In genomic region chr10:73413528-73414229, GRCh38 we compare ENCODE assay signal across 8 cellular contexts. TPM values are rescaled to one million over a fixed set of nuclear protein-coding genes. Genes with fewer than 3 reads are reported as not detected.
A peak's percentile ranks its signal among the peaks of the same experiment; 100 is the strongest.
DNase-seq lines count a peak whose midpoint lies in the region; ATAC-seq and TF ChIP-seq lines count a peak whose summit lies in the region.

TSS of gene ANXA7 (minus strand) at chr10:73414058. CDS start at chr10:73400856, 13,202 bp downstream.

- H3K9me2 ChIP-seq in PC-9 (ENCODE audit: insufficient read depth), result no peaks in the 10 kb centered on the region

- H3K27me3 Mint-ChIP-seq in IgD-negative memory B cell, result no peaks in the 10 kb centered on the region

- CTCF ChIA-PET in PC-9 (lab: Charles Lee), result no interaction called here

- peak within 1 kb of the TSS; percentile 81 to 92 (median 92) for H3K27ac Mint-ChIP-seq in IgD-negative memory B cell

- H3F3A ChIP-seq in PC-9 (ENCODE audit: insufficient read depth, low read depth), result peaks cover 34% of the 10 kb centered on the region; the same call in 1 of the 2 replicates

- peak within 1 kb of the TSS; percentile 92 to 98 (median 96) for H3K4me3 Mint-ChIP-seq in IgD-negative memory B cell

- peaks cover 43% of the 10 kb centered on the region for H3K4me1 ChIP-seq in PC-9 (replicated peaks; ENCODE audit: insufficient read depth)
- H3K4me1 ChIP-seq in mucosa of stomach (ENCODE audit: control insufficient read depth, insufficient read depth, low read length), result peaks cover 4% of the 10 kb centered on the region

- POLR2A ChIA-PET in PC-9 (lab: Charles Lee; ENCODE audit: unreplicated experiment), result interaction anchor here (0.7 to 1.0 kb wide), 3 partner anchors 10 to 167 kb away, joined by 3 to 5 read pairs (median 3); partner anchors contain the start of gene PPP3CB

- intact Hi-C loops in PC-9 (cut with micrococcal nuclease; ENCODE audit: unreplicated experiment), result loop anchor here (2.0 kb wide), 1 partner anchor 167 kb away; the partner anchor contains the start of gene DNAJC9

- H3K4me2 ChIP-seq in PC-9, result peak within 1 kb of the TSS; percentile 92

- H3K36me3 ChIP-seq in PC-9 (ENCODE audit: low read depth), result peaks cover 9% of the 10 kb centered on the region; the same call in 1 of the 2 replicates
- H3K36me3 ChIP-seq in mucosa of stomach (ENCODE audit: control insufficient read depth, insufficient read depth, low read length), result no peaks in the 10 kb centered on the region

- peak; percentile 78 for DNase-seq in DMS53 treated with DMSO at 0.1 percent for 48 hours (lab: John Stamatoyannopoulos, UW; ENCODE audit: unreplicated experiment)
- DNase-seq in PC-9, result peak; percentile 85 to 95
- peak; percentile 96 for DNase-seq in activated T-cell treated with anti-CD3 and anti-CD28 coated beads, Interleukin-2, amount 50 U/mL, for 1 hour
- DNase-seq in erythroblast (lab: John Stamatoyannopoulos, UW), result peak; percentile 89 to 94
- DNase-seq in stimulated activated CD8-positive, alpha-beta memory T cell treated with anti-CD3 and anti-CD28 coated beads, Interleukin-4, amount 100 ng/mL, for 48 hours, result peak; percentile 97

- peak; percentile 87 for ATAC-seq in GM21529 (IDR thresholded peaks at IDR 0.05; ENCODE audit: unreplicated experiment)

- TSS peak; percentile 65 for BruUV-seq in PC-9 (replicated peaks; lab: Mats Ljungman, UMichigan)

- peaks cover 3% of the 10 kb centered on the region for H3K36me3 Mint-ChIP-seq in IgD-negative memory B cell

- H3K27ac ChIP-seq in PC-9, result peak within 1 kb of the TSS; percentile 89

- H3K9me3 Mint-ChIP-seq in IgD-negative memory B cell, result no peaks in the 10 kb centered on the region

- H3K9ac ChIP-seq in mucosa of stomach (ENCODE audit: low read length), result peak within 1 kb of the TSS; percentile 90

- peaks cover 36 to 49% (median 40%) of the 10 kb centered on the region in 3 donors for H3K4me1 Mint-ChIP-seq in IgD-negative memory B cell

- H3K4me3 ChIP-seq in PC-9, result peak within 1 kb of the TSS; percentile 84
- peak within 1 kb of the TSS; percentile 87 for H3K4me3 ChIP-seq in mucosa of stomach (ENCODE audit: low read length)

- H3K27me3 ChIP-seq in PC-9 (ENCODE audit: insufficient read depth, low read depth) (no peaks in the 10 kb centered on the region), mucosa of stomach (ENCODE audit: control insufficient read depth, insufficient read depth, low read length) (no peaks in the 10 kb centered on the region)

- H3K9me3 ChIP-seq in PC-9 (ENCODE audit: insufficient read depth, low read depth), result no peaks in the 10 kb centered on the region
- H3K9me3 ChIP-seq in mucosa of stomach (ENCODE audit: control insufficient read depth, low read length), result no peaks in the 10 kb centered on the region

- H4K20me1 ChIP-seq in PC-9 (ENCODE audit: insufficient read depth), result peaks cover 31% of the 10 kb centered on the region

- peaks cover 50% of the 10 kb centered on the region for H3K79me2 ChIP-seq in PC-9 (ENCODE audit: low read depth)

- peak; percentile 76 for TF ChIP-seq POLR2A in erythroblast (IDR thresholded peaks at IDR 0.05; ENCODE audit: low read length)

- peak within 1 kb of the TSS; percentile 90 for H2AFZ ChIP-seq in PC-9

- TF ChIP-seq CTCF in PC-9 (conservative IDR thresholded peaks at IDR 0.05), result no peak; the same call in 1 of the 2 replicates

RNA-seq across cellular contexts. Expression of gene ANXA7, which starts in this region (rescaled TPM):
- polyA plus RNA-seq in IgD-negative memory B cell, result 158 TPM
- 149 and 154 TPM in 2 replicates for total RNA-seq in PC-9 (2021)

Comparison
In these comparisons a context has a peak if more than half of its experiments do, and no peak if none do; other contexts are left out.
1. Peak in every context shown above with its lines: DNase-seq, ATAC-seq, H3K4me3 ChIP-seq and H3K27ac ChIP-seq.